ENCODE assay signal across 1 cellular context in the genomic region with DNA sequence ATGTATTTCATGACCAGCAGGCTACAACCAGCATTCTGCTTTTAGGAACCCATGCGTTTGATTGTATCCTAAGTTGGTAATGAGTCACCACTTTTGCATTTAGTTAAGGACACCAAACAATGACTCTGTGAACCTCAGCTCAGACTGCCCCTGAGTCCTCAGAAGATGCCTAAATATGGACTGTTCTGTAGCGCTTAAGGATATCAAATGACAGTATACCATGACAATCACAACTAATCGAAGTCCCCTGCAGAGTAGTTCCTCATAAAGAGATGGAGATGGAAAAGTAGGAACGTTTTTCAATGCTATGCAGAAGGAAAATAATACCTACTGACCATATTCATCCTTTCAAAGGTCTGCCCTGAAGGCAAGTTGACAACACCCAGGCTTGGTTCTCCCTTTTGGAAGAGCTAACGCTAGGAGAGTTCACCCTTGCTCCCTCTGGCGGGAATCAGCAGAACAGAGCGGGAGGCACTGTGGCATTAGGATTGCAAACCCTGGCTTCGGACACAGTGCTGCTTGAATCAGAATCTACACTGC.
TF ChIP-seq lines count a peak whose summit lies in the region.

No MANE protein-coding gene starts in this region.

TF ChIP-seq in GM23338, 12 proteins besides CTCF, POLR2A, EP300 and RAD21 (continued from another document):
- TF ChIP-seq ZNF462 (CRISPR knock-in tag; IDR thresholded peaks at IDR 0.05) (no peak), POLR2AphosphoS5 (IDR thresholded peaks at IDR 0.05; ENCODE audit: low read depth) (no peak), STAT1 (IDR thresholded peaks at IDR 0.05; ENCODE audit: unreplicated experiment) (no peak), EZH2phosphoT487 (IDR thresholded peaks at IDR 0.05; ENCODE audit: unreplicated experiment) (no peak), JUNB (IDR thresholded peaks at IDR 0.05; ENCODE audit: unreplicated experiment) (no peak), CREB1 (CRISPR knock-in tag; IDR thresholded peaks at IDR 0.05; ENCODE audit: low read depth) (no peak)
